In genomic region chr20:40156600-40157307, GRCh38 we compare ENCODE assay signal across 11 cellular contexts.
A peak's percentile ranks its signal among the peaks of the same experiment; 100 is the strongest.
DNase-seq lines count a peak whose midpoint lies in the region; ATAC-seq and TF ChIP-seq lines count a peak whose summit lies in the region.
"Had no signal": no experiment of that assay in that cellular context is flagged by ENCODE, and none has a peak within 500 bp of the region (broad histone marks: within the 10 kb centered on the region; RNA-seq: fewer than 3 reads in every experiment).

No MANE protein-coding gene starts in this region.

- no peak for TF ChIP-seq EP300 in upper lobe of left lung (IDR thresholded peaks at IDR 0.05)

- H3K9me3 ChIP-seq in upper lobe of left lung, result no peaks in the 10 kb centered on the region

- H3K27ac ChIP-seq in upper lobe of left lung, result no peak overlapping the region

- H3K27me3 ChIP-seq in upper lobe of left lung, result no peaks in the 10 kb centered on the region

- ATAC-seq in HG02623 (IDR thresholded peaks at IDR 0.05; ENCODE audit: unreplicated experiment) (peak; percentile 88), HG03378 (IDR thresholded peaks at IDR 0.05; ENCODE audit: unreplicated experiment) (peak; percentile 91), upper lobe of left lung (ENCODE audit: low FRiP score in 2 of 2) (no peak)

- DNase-seq in GM10266 (ENCODE audit: extremely low spot score), result peak; percentile 41
- DNase-seq in GM19240 (ENCODE audit: insufficient read length, low spot score), result peak; percentile 22
- DNase-seq in germinal center (ENCODE audit: low spot score), result no peak
- no peak for DNase-seq in GM03348 (ENCODE audit: low spot score)
- DNase-seq in upper lobe of left lung, result no peak
- no peak for DNase-seq in dedifferentiated amniotic fluid mesenchymal stem cell (ENCODE audit: extremely low spot score)
- DNase-seq: DMS53; NCI-H524; stimulated activated CD4-positive, alpha-beta T cell treated with anti-CD3 and anti-CD28 coated beads, Interleukin-12 subunit alpha, Interleukin-12 subunit beta, amount 100 ng/mL, for 4 hours had no signal

- WGBS in upper lobe of left lung, 2 donors, result 57 to 59% methylated on average over 4 of the region's 4 CpGs

- no peak overlapping the region for H3K4me3 ChIP-seq in upper lobe of left lung

- no peak for TF ChIP-seq POLR2A in upper lobe of left lung (IDR thresholded peaks at IDR 0.05)

- H3K4me1 ChIP-seq in upper lobe of left lung, result no peaks in the 10 kb centered on the region

- H3K36me3 ChIP-seq in upper lobe of left lung, result no peaks in the 10 kb centered on the region

- TF ChIP-seq CTCF in GM10266 (IDR thresholded peaks at IDR 0.05; ENCODE audit: control insufficient read depth, insufficient read depth, low read depth, missing control alignments) (no peak), upper lobe of left lung (IDR thresholded peaks at IDR 0.05) (no peak)

Comparison
In these comparisons a context has a peak if more than half of its experiments do, and no peak if none do; other contexts are left out.
1. DNase-seq: peak in GM10266 (single experiment) and GM19240 (single experiment); none in germinal center (single experiment), GM03348 (single experiment), upper lobe of left lung (0 of 2) and dedifferentiated amniotic fluid mesenchymal stem cell (single experiment).
2. ATAC-seq: peak in HG02623 (single experiment) and HG03378 (single experiment); none in upper lobe of left lung (0 of 2).